13 cellular contexts compared by ENCODE assay signal in genomic region chr1:103783944-103784377, GRCh38.
DNase-seq lines count a peak whose midpoint lies in the region; ATAC-seq and TF ChIP-seq lines count a peak whose summit lies in the region.
"Had no signal": no experiment of that assay in that cellular context is flagged by ENCODE, and none has a peak within 500 bp of the region (broad histone marks: within the 10 kb centered on the region; RNA-seq: fewer than 3 reads in every experiment).

No MANE protein-coding gene starts in this region.

- no peak for TF ChIP-seq POLR2A in GM18505 (IDR thresholded peaks at IDR 0.05; ENCODE audit: borderline replicate concordance, extremely low read depth, insufficient read depth, insufficient read length)

- ATAC-seq in GM18505 (IDR thresholded peaks at IDR 0.05; ENCODE audit: unreplicated experiment) (peak; percentile 71), GM21367 (IDR thresholded peaks at IDR 0.05; ENCODE audit: unreplicated experiment) (peak; percentile 54), HG02973 (IDR thresholded peaks at IDR 0.05; ENCODE audit: unreplicated experiment) (peak; percentile 63)
- ATAC-seq: activated CD4-positive, CD25-positive, alpha-beta regulatory T cell treated with anti-CD3 and anti-CD28 coated beads, Interleukin-2, amount 50 U/mL, for 24 hours; lower lobe of right lung had no signal

- in situ Hi-C loops in KBM-7 (cut with MboI; ENCODE audit: low pct_unique_long_range_greater_than_20kb, low sequenced_read_pairs), result no loop called here

- peak; percentile 18 for DNase-seq in KBM-7
- no peak for DNase-seq in NCI-H345 treated with DMSO at 0.1 percent for 48 hours (lab: John Stamatoyannopoulos, UW; ENCODE audit: unreplicated experiment)
- no peak for DNase-seq in HuH-7.5 (ENCODE audit: low spot score)
- no peak for DNase-seq in kidney glomerular epithelial cell (lab: John Stamatoyannopoulos, UW)
- DNase-seq in NCI-H1105 treated with DMSO at 0.1 percent for 48 hours (lab: John Stamatoyannopoulos, UW), result no peak
- DNase-seq: DMS79, lower lobe of right lung, NCI-H1048, NCI-H526 treated with DMSO at 0.1 percent for 48 hours had no signal
